ENCODE assay signal across 8 cellular contexts in the genomic region with DNA sequence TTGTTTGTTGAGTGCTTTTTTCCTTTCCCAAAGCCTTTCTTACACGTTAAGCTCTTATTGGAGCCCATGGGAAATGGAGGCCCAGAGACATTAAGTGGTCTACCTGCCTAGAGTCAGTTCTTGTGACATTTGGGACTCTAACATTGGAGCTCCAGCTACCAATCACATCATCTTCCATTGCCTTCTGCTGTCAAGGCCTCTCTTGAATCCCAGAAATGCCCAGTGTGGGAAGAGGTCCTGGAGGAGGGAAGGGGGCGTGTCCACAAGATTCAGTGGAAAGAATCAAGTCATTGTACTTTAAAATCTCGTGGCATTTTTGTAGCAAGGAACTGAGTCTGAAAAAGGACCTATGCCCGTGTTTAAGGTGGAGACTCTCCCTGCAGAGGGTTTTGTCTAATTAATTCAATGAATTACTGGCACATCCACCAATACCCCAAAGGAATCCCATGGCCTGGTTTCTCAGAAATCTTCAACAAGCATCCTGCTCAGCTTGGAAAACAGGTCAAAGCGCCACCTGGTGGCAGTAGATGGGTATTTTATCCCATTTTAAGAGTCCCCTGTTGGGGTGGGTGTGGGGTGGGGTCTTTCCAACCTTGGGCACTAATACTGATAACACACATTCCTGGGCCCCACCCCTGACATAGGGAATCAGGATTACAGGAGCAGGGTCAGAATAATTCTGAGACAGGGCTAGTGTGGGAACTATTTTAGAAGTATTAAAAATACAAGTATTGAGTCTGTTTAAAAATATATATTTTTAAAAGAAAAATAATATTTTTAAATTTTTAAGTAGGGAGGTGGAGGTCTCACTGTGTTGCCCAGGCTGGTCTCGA. TPM values are rescaled to one million over a fixed set of nuclear protein-coding genes. Genes with fewer than 3 reads are reported as not detected.
A peak's percentile ranks its signal among the peaks of the same experiment; 100 is the strongest.
DNase-seq lines count a peak whose midpoint lies in the region; ATAC-seq and TF ChIP-seq lines count a peak whose summit lies in the region.

No MANE protein-coding gene starts in this region.

- no peak overlapping the region for H3K4me2 ChIP-seq in H9 (ENCODE audit: insufficient read depth, insufficient read length, low read length)
- no peak overlapping the region for H3K4me2 ChIP-seq in osteoblast (ENCODE audit: insufficient read depth, low read length)

- DNase-seq in C1 segment of cervical spinal cord (lab: John Stamatoyannopoulos, UW) (peak in 10 of 14 donors; percentile 22 to 70 (median 45)), H9 (peak; percentile 72), Peyer's patch (peak in 2 of 3 donors; percentile 44 to 74), fibroblast of the conjunctiva (ENCODE audit: low read depth) (peak; percentile 43), osteoblast (ENCODE audit: insufficient read length, low spot score, missing footprints) (peak; percentile 91), transverse colon (peak; percentile 47)
- DNase-seq in activated T-helper 1 cell treated with anti-CD3 and anti-CD28 coated beads, Interleukin-12 subunit alpha, Interleukin-12 subunit beta, Interleukin-2, Interleukin-4 antibody, amounts not matched to agents 30 ng/mL and 10 ng/mL and 1 ng/mL, durations not matched to agents 14 hours and 24 hours and 36 hours (ENCODE audit: low spot score), result peak; percentile 37

- no peak overlapping the region for H4K5ac ChIP-seq in H9 (ENCODE audit: insufficient read length, low read depth, low read length)

- H2BK12ac ChIP-seq in H9 (ENCODE audit: insufficient read length, low read depth, low read length), result no peak overlapping the region

- H3K36me3 ChIP-seq in Peyer's patch (no peaks in the 10 kb centered on the region), osteoblast (ENCODE audit: insufficient read depth, low read length) (peaks cover 26% of the 10 kb centered on the region), transverse colon (no peaks in the 10 kb centered on the region)

- no peaks in the 10 kb centered on the region for H3K27me3 ChIP-seq in H9 (ENCODE audit: insufficient read depth, low read length)
- no peaks in the 10 kb centered on the region for H3K27me3 ChIP-seq in Peyer's patch
- no peaks in the 10 kb centered on the region for H3K27me3 ChIP-seq in osteoblast (ENCODE audit: insufficient read depth, low read length)
- no peaks in the 10 kb centered on the region for H3K27me3 ChIP-seq in transverse colon

- H3K4me1 ChIP-seq in H9 (ENCODE audit: insufficient read depth, low read length) (no peaks in the 10 kb centered on the region), Peyer's patch (no peaks in the 10 kb centered on the region), osteoblast (ENCODE audit: insufficient read depth, low read length) (no peaks in the 10 kb centered on the region), transverse colon (peaks cover 0 to 10% (median 9%) of the 10 kb centered on the region in 4 donors)

- H3T11ph ChIP-seq in H9 (ENCODE audit: low read length), result no peak overlapping the region

- H2AFZ ChIP-seq in H9 (ENCODE audit: low read length) (no peak overlapping the region), osteoblast (ENCODE audit: low read length) (no peak overlapping the region)

- H3K56ac ChIP-seq in H9 (ENCODE audit: insufficient read length, low read depth, low read length), result no peak overlapping the region

- no peak overlapping the region for H2BK15ac ChIP-seq in H9 (ENCODE audit: low read depth, low read length)

- no peak overlapping the region for H2BK120ac ChIP-seq in H9 (ENCODE audit: low read depth, low read length, poor library complexity, severe bottlenecking)

- H4K91ac ChIP-seq in H9 (ENCODE audit: insufficient read length, low read depth, low read length), result no peak overlapping the region

- no peak overlapping the region for H3K27ac ChIP-seq in H9 (ENCODE audit: insufficient read length, low read depth, low read length)
- H3K27ac ChIP-seq in Peyer's patch, result no peak overlapping the region
- H3K27ac ChIP-seq in osteoblast (ENCODE audit: low read depth, low read length), result no peak overlapping the region
- no peak overlapping the region for H3K27ac ChIP-seq in transverse colon

- H2AK5ac ChIP-seq in H9 (ENCODE audit: insufficient read length, low read length), result no peak overlapping the region

- TF ChIP-seq POLR2A in Peyer's patch (IDR thresholded peaks at IDR 0.05) (no peak), transverse colon (IDR thresholded peaks at IDR 0.05) (no peak)

- intact Hi-C loops in activated T-helper 1 cell treated with anti-CD3 and anti-CD28 coated beads, Interleukin-12 subunit alpha, Interleukin-12 subunit beta, Interleukin-2, Interleukin-4 antibody, amounts not matched to agents 30 ng/mL and 10 ng/mL and 1 ng/mL, durations not matched to agents 14 hours and 24 hours and 36 hours (cut with micrococcal nuclease), result loop anchor here (1.0 to 2.0 kb wide), 4 partner anchors 54 to 235 kb away; a partner anchor contains a TSS
- intact Hi-C loops in transverse colon (cut with DNase I; ENCODE audit: low total_unique reads), result loop anchor here (2.0 kb wide), 1 partner anchor 56 kb away; no protein-coding TSS in a partner anchor

- no peak overlapping the region for H2BK20ac ChIP-seq in H9 (ENCODE audit: low read depth, low read length, poor library complexity, severe bottlenecking)

- no peaks in the 10 kb centered on the region for H3K79me2 ChIP-seq in H9 (ENCODE audit: insufficient read depth, low read length)
- H3K79me2 ChIP-seq in osteoblast (ENCODE audit: insufficient read depth, low read length), result no peaks in the 10 kb centered on the region

- no peak overlapping the region for H2BK5ac ChIP-seq in H9 (ENCODE audit: insufficient read length, low read length)

- H3K36me3 Mint-ChIP-seq in H9 (ENCODE audit: insufficient read depth in 1 of 3, low read depth in 3 of 3), result peaks cover 53 to 85% (median 74%) of the 10 kb centered on the region in 3 experiments
- peaks cover 5% of the 10 kb centered on the region for H3K36me3 Mint-ChIP-seq in activated T-helper 1 cell treated with anti-CD3 and anti-CD28 coated beads, Interleukin-12 subunit alpha, Interleukin-12 subunit beta, Interleukin-2, Interleukin-4 antibody, amounts not matched to agents 30 ng/mL and 10 ng/mL and 1 ng/mL, durations not matched to agents 14 hours and 24 hours and 36 hours (ENCODE audit: low read depth)

- H3K18ac ChIP-seq in H9 (ENCODE audit: insufficient read length, low read depth, low read length), result no peak overlapping the region

- H4K20me1 ChIP-seq in H9 (ENCODE audit: control insufficient read depth, insufficient read depth, insufficient read length) (peaks cover 5% of the 10 kb centered on the region), osteoblast (ENCODE audit: insufficient read depth, low read length) (peaks cover 3% of the 10 kb centered on the region)

- in situ Hi-C loops in transverse colon (cut with MboI; ENCODE audit: low pct_ligation_motif_present in 1 of 4, low pct_unique_long_range_greater_than_20kb in 1 of 4, low sequenced_read_pairs in 3 of 4), result no loop called here

- H3K9me3 ChIP-seq in H9 (ENCODE audit: control insufficient read depth, low read depth, low read length), result no peaks in the 10 kb centered on the region
- H3K9me3 ChIP-seq in Peyer's patch, result peaks cover 0 to 4% (median 0%) of the 10 kb centered on the region in 4 donors
- H3K9me3 ChIP-seq in osteoblast (ENCODE audit: low read depth, low read length), result no peaks in the 10 kb centered on the region
- H3K9me3 ChIP-seq in transverse colon, result no peaks in the 10 kb centered on the region

- no peak overlapping the region for H3K14ac ChIP-seq in H9 (ENCODE audit: insufficient read depth, low read length)

- no peaks in the 10 kb centered on the region for H3K79me1 ChIP-seq in H9 (ENCODE audit: insufficient read depth, low read depth, low read length, poor library complexity, severe bottlenecking)

- H3K23ac ChIP-seq in H9 (ENCODE audit: insufficient read length, low read depth, low read length), result no peak overlapping the region

- TF ChIP-seq EP300 in transverse colon (IDR thresholded peaks at IDR 0.05; ENCODE audit: low read depth), result no peak

- no peaks in the 10 kb centered on the region for H3K23me2 ChIP-seq in H9 (ENCODE audit: insufficient read length, low read depth, low read length, poor library complexity, severe bottlenecking)

- no peak overlapping the region for H3K4me3 Mint-ChIP-seq in H9
- no peak overlapping the region for H3K4me3 Mint-ChIP-seq in activated T-helper 1 cell treated with anti-CD3 and anti-CD28 coated beads, Interleukin-12 subunit alpha, Interleukin-12 subunit beta, Interleukin-2, Interleukin-4 antibody, amounts not matched to agents 30 ng/mL and 10 ng/mL and 1 ng/mL, durations not matched to agents 14 hours and 24 hours and 36 hours

- no peak for ATAC-seq in GM19351 (IDR thresholded peaks at IDR 0.05; ENCODE audit: unreplicated experiment)

- peak overlapping the region in 2 of 3 experiments; percentile 61 to 67; a peak in 4 of 7 replicates for H3K27ac Mint-ChIP-seq in H9
- H3K27ac Mint-ChIP-seq in activated T-helper 1 cell treated with anti-CD3 and anti-CD28 coated beads, Interleukin-12 subunit alpha, Interleukin-12 subunit beta, Interleukin-2, Interleukin-4 antibody, amounts not matched to agents 30 ng/mL and 10 ng/mL and 1 ng/mL, durations not matched to agents 14 hours and 24 hours and 36 hours, result peak overlapping the region; percentile 34

- no peak overlapping the region for H4K8ac ChIP-seq in H9 (replicated peaks; ENCODE audit: insufficient read length, low read depth, low read length)

- no peaks in the 10 kb centered on the region for H3K27me3 Mint-ChIP-seq in H9 (ENCODE audit: low read depth)
- no peaks in the 10 kb centered on the region for H3K27me3 Mint-ChIP-seq in activated T-helper 1 cell treated with anti-CD3 and anti-CD28 coated beads, Interleukin-12 subunit alpha, Interleukin-12 subunit beta, Interleukin-2, Interleukin-4 antibody, amounts not matched to agents 30 ng/mL and 10 ng/mL and 1 ng/mL, durations not matched to agents 14 hours and 24 hours and 36 hours (ENCODE audit: insufficient read depth)

- H3K4me3 ChIP-seq in Peyer's patch (no peak overlapping the region), osteoblast (ENCODE audit: insufficient read depth, low read length) (no peak overlapping the region), transverse colon (no peak overlapping the region)

- H3K4me1 Mint-ChIP-seq in H9, result peaks cover 5% of the 10 kb centered on the region in 2 experiments; a peak in 3 of 4 replicates
- peaks cover 16% of the 10 kb centered on the region for H3K4me1 Mint-ChIP-seq in activated T-helper 1 cell treated with anti-CD3 and anti-CD28 coated beads, Interleukin-12 subunit alpha, Interleukin-12 subunit beta, Interleukin-2, Interleukin-4 antibody, amounts not matched to agents 30 ng/mL and 10 ng/mL and 1 ng/mL, durations not matched to agents 14 hours and 24 hours and 36 hours (ENCODE audit: low read depth)

- no peak overlapping the region for H3K4ac ChIP-seq in H9 (ENCODE audit: low read depth, low read length)

- WGBS in H9 (ENCODE audit: extremely low coverage, insufficient read length, low lambda C conversion rate), result no CpG with 5 or more reads among the region's 6 CpGs
- 47 to 53% methylated on average over 3 to 6 of the region's 6 CpGs for WGBS in transverse colon (ENCODE audit: low coverage in 1 of 2), 2 donors

- no peak overlapping the region for H3K9ac ChIP-seq in H9 (ENCODE audit: extremely low read depth, insufficient read length, low read length)

- peak; percentile 81 for TF ChIP-seq CTCF in H9 (conservative IDR thresholded peaks at IDR 0.05)
- peak; percentile 53 to 82 (median 65) for TF ChIP-seq CTCF in Peyer's patch (IDR thresholded peaks at IDR 0.05)
- peak; percentile 62 for TF ChIP-seq CTCF in osteoblast (IDR thresholded peaks at IDR 0.05; ENCODE audit: extremely low read depth, low read depth, low read length)
- TF ChIP-seq CTCF in transverse colon (IDR thresholded peaks at IDR 0.05), result peak; percentile 67 to 89 (median 81)

- H3K9me3 Mint-ChIP-seq in H9, result no peaks in the 10 kb centered on the region; a peak in 1 of 5 replicates
- no peaks in the 10 kb centered on the region for H3K9me3 Mint-ChIP-seq in activated T-helper 1 cell treated with anti-CD3 and anti-CD28 coated beads, Interleukin-12 subunit alpha, Interleukin-12 subunit beta, Interleukin-2, Interleukin-4 antibody, amounts not matched to agents 30 ng/mL and 10 ng/mL and 1 ng/mL, durations not matched to agents 14 hours and 24 hours and 36 hours

RNA-seq across cellular contexts. Expression of a gene that starts 24.6 kb away (rescaled TPM):
- 68.3 and 68.8 TPM in 2 replicates for total RNA-seq in H9 (2021)
- total RNA-seq in Peyer's patch, result 10 to 100 TPM in 3 of 4 donors, 1 to 10 TPM in 1; 9.6 to 23.1 (median 18.2) TPM
- 20.9 and 22.3 TPM in 2 replicates for total RNA-seq in activated T-helper 1 cell treated with anti-CD3 and anti-CD28 coated beads, Interleukin-12 subunit alpha, Interleukin-12 subunit beta, Interleukin-2, Interleukin-4 antibody, amounts not matched to agents 30 ng/mL and 10 ng/mL and 1 ng/mL, durations not matched to agents 14 hours and 24 hours and 36 hours
- 15.3 and 15.6 TPM in 2 replicates for total RNA-seq in osteoblast
- 10 to 100 TPM; 10.9 to 29.5 (median 16.9) TPM for total RNA-seq in transverse colon

Comparison
In these comparisons a context has a peak if more than half of its experiments do, and no peak if none do; other contexts are left out.
1. DNase-seq: peak in every context shown above with its lines; median percentile 91 in osteoblast; 72 in H9; 59 in Peyer's patch; 47 in transverse colon; 45 in C1 segment of cervical spinal cord; 43 in fibroblast of the conjunctiva; 37 in activated T-helper 1 cell treated with anti-CD3 and anti-CD28 coated beads, Interleukin-12 subunit alpha, Interleukin-12 subunit beta, Interleukin-2, Interleukin-4 antibody, amounts not matched to agents 30 ng/mL and 10 ng/mL and 1 ng/mL, durations not matched to agents 14 hours and 24 hours and 36 hours.